1 cellular context compared by ENCODE assay signal in genomic region chr9:33868430-33869000, GRCh38.
TF ChIP-seq lines count a peak whose summit lies in the region.

No MANE protein-coding gene starts in this region.

TF ChIP-seq in HepG2, 621 proteins besides CTCF, POLR2A, EP300 and RAD21 (continued from another document):
- no peak for TF ChIP-seq DRAP1 (CRISPR knock-in tag; IDR thresholded peaks at IDR 0.05)
- no peak for TF ChIP-seq ZNF75D (CRISPR knock-in tag; IDR thresholded peaks at IDR 0.05; ENCODE audit: borderline replicate concordance)
- TF ChIP-seq FOXA1 (IDR thresholded peaks at IDR 0.05), result no peak
- TF ChIP-seq FOXA1 (CRISPR knock-in tag; IDR thresholded peaks at IDR 0.05), result no peak
